ENCODE assay signal across 2 cellular contexts in genomic region chr20:63196756-63197470, GRCh38.
TF ChIP-seq lines count a peak whose summit lies in the region.

No MANE protein-coding gene starts in this region.

TF ChIP-seq in SK-N-SH, 30 proteins besides CTCF, POLR2A, EP300 and RAD21 (continued from another document):
- no peak for TF ChIP-seq ZBTB33 (IDR thresholded peaks at IDR 0.05; ENCODE audit: borderline replicate concordance, low read depth)
- no peak for TF ChIP-seq MEF2A (IDR thresholded peaks at IDR 0.05; ENCODE audit: borderline replicate concordance, low read depth)
- no peak for TF ChIP-seq RXRA (IDR thresholded peaks at IDR 0.05; ENCODE audit: borderline replicate concordance, low read depth)
- TF ChIP-seq NRF1 (IDR thresholded peaks at IDR 0.05; ENCODE audit: low read depth, low read length), result no peak
- no peak for TF ChIP-seq FOXJ3 (CRISPR knock-in tag; IDR thresholded peaks at IDR 0.05)
- no peak for TF ChIP-seq YY1 (IDR thresholded peaks at IDR 0.05; ENCODE audit: low read depth)
- no peak for TF ChIP-seq SIN3A (IDR thresholded peaks at IDR 0.05; ENCODE audit: borderline replicate concordance, low read depth, low read length)
- no peak for TF ChIP-seq TCF12 (IDR thresholded peaks at IDR 0.05)
- TF ChIP-seq PBX3 (IDR thresholded peaks at IDR 0.05), result no peak
- no peak for TF ChIP-seq FOXM1 (IDR thresholded peaks at IDR 0.05; ENCODE audit: low read depth)
- TF ChIP-seq RFX5 (IDR thresholded peaks at IDR 0.05; ENCODE audit: low read length), result no peak
- TF ChIP-seq, protein P1, sequence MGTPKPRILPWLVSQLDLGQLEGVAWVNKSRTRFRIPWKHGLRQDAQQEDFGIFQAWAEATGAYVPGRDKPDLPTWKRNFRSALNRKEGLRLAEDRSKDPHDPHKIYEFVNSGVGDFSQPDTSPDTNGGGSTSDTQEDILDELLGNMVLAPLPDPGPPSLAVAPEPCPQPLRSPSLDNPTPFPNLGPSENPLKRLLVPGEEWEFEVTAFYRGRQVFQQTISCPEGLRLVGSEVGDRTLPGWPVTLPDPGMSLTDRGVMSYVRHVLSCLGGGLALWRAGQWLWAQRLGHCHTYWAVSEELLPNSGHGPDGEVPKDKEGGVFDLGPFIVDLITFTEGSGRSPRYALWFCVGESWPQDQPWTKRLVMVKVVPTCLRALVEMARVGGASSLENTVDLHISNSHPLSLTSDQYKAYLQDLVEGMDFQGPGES (IDR thresholded peaks at IDR 0.05; ENCODE audit: low read depth, low read length), result no peak
- TF ChIP-seq RCOR1 (IDR thresholded peaks at IDR 0.05; ENCODE audit: low read length), result no peak
- no peak for TF ChIP-seq POLR2AphosphoS5 (IDR thresholded peaks at IDR 0.05; ENCODE audit: low read depth, low read length)
- TF ChIP-seq MXI1 (IDR thresholded peaks at IDR 0.05; ENCODE audit: low read depth, low read length), result no peak

TF ChIP-seq in SK-N-SH treated with all-trans-retinoic acid at 6 μM for 48 hours, 23 proteins besides CTCF, POLR2A, EP300 and RAD21 (continued from another document):
- no peak for TF ChIP-seq CSDC2 (CRISPR knock-in tag; IDR thresholded peaks at IDR 0.05)
- TF ChIP-seq TCF4 (CRISPR knock-in tag; IDR thresholded peaks at IDR 0.05; ENCODE audit: borderline replicate concordance), result no peak
- TF ChIP-seq TOX (CRISPR knock-in tag; IDR thresholded peaks at IDR 0.05; ENCODE audit: borderline replicate concordance), result no peak
- TF ChIP-seq, protein P2, sequence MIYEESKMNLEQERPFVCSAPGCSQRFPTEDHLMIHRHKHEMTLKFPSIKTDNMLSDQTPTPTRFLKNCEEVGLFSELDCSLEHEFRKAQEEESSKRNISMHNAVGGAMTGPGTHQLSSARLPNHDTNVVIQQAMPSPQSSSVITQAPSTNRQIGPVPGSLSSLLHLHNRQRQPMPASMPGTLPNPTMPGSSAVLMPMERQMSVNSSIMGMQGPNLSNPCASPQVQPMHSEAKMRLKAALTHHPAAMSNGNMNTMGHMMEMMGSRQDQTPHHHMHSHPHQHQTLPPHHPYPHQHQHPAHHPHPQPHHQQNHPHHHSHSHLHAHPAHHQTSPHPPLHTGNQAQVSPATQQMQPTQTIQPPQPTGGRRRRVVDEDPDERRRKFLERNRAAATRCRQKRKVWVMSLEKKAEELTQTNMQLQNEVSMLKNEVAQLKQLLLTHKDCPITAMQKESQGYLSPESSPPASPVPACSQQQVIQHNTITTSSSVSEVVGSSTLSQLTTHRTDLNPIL (CRISPR knock-in tag; IDR thresholded peaks at IDR 0.05; ENCODE audit: low read depth), result no peak
- TF ChIP-seq, protein P3, sequence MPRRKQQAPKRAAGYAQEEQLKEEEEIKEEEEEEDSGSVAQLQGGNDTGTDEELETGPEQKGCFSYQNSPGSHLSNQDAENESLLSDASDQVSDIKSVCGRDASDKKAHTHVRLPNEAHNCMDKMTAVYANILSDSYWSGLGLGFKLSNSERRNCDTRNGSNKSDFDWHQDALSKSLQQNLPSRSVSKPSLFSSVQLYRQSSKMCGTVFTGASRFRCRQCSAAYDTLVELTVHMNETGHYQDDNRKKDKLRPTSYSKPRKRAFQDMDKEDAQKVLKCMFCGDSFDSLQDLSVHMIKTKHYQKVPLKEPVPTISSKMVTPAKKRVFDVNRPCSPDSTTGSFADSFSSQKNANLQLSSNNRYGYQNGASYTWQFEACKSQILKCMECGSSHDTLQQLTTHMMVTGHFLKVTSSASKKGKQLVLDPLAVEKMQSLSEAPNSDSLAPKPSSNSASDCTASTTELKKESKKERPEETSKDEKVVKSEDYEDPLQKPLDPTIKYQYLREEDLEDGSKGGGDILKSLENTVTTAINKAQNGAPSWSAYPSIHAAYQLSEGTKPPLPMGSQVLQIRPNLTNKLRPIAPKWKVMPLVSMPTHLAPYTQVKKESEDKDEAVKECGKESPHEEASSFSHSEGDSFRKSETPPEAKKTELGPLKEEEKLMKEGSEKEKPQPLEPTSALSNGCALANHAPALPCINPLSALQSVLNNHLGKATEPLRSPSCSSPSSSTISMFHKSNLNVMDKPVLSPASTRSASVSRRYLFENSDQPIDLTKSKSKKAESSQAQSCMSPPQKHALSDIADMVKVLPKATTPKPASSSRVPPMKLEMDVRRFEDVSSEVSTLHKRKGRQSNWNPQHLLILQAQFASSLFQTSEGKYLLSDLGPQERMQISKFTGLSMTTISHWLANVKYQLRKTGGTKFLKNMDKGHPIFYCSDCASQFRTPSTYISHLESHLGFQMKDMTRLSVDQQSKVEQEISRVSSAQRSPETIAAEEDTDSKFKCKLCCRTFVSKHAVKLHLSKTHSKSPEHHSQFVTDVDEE (CRISPR knock-in tag; IDR thresholded peaks at IDR 0.05), result no peak
- TF ChIP-seq ZNF70 (CRISPR knock-in tag; IDR thresholded peaks at IDR 0.05), result no peak
- no peak for TF ChIP-seq ZFP30 (CRISPR knock-in tag; IDR thresholded peaks at IDR 0.05)
- TF ChIP-seq RARB (CRISPR knock-in tag; IDR thresholded peaks at IDR 0.05), result no peak
- TF ChIP-seq PPARA (CRISPR knock-in tag; IDR thresholded peaks at IDR 0.05; ENCODE audit: borderline replicate concordance), result no peak
- no peak for TF ChIP-seq OSR1 (CRISPR knock-in tag; IDR thresholded peaks at IDR 0.05)
- TF ChIP-seq ARNTL (CRISPR knock-in tag; IDR thresholded peaks at IDR 0.05; ENCODE audit: borderline replicate concordance, low read depth), result no peak
- TF ChIP-seq PATZ1 (CRISPR knock-in tag; IDR thresholded peaks at IDR 0.05; ENCODE audit: borderline replicate concordance), result no peak
- no peak for TF ChIP-seq ZC3H10 (CRISPR knock-in tag; IDR thresholded peaks at IDR 0.05)
- no peak for TF ChIP-seq GLIS3 (CRISPR knock-in tag; IDR thresholded peaks at IDR 0.05)
- no peak for TF ChIP-seq ZFP3 (CRISPR knock-in tag; IDR thresholded peaks at IDR 0.05)
- TF ChIP-seq POU6F1 (CRISPR knock-in tag; IDR thresholded peaks at IDR 0.05; ENCODE audit: borderline replicate concordance, low read depth), result no peak
- no peak for TF ChIP-seq SNAI2 (CRISPR knock-in tag; IDR thresholded peaks at IDR 0.05)
